ENCODE assay signal across 10 cellular contexts in the genomic region with DNA sequence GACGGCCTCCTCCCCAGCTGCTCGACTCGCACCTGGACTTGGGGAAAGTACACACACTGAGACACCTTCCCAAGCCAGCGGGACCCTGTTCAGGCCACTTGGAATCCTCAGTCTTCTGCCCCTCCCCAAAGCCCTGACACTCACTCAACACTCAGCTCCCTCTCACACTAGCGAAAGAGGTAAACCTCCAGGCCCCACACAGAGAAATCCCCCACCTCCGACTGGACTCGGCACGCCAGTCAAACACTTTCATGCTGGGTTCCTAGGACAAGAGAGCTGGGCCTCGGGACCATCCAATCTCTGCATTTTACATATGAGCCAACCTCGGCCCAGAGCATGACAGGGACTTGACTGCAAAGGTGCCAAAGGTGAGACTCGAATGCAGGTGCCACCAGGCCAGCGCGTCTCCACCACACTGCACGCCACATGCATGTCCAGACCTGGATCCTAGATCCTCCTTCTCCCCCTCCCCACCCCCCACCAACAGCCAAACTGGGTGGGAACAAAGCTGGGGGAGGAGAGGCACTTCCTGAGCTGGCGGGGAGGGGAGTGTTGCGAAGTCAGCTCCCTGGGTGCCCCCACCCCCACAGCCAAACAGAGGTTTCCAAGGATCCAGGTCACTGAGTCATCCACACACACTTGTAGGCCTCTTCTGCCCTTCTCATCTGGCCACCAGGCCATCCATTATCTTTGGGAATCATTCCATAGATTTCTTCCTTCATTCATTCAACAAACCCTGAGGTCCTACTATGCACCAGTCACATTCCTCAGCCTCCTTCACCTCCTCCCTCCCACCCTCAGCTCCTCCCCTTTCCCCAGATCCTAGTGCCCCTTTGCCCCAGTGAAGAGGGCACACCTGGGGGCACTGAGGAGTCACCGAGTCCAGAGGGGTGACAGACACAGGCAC. TPM values are rescaled to one million over a fixed set of nuclear protein-coding genes. Genes with fewer than 3 reads are reported as not detected.
DNase-seq lines count a peak whose midpoint lies in the region; ATAC-seq, FAIRE-seq and TF ChIP-seq lines count a peak whose summit lies in the region.
"Had no signal": no experiment of that assay in that cellular context is flagged by ENCODE, and none has a peak within 500 bp of the region (broad histone marks: within the 10 kb centered on the region; RNA-seq: fewer than 3 reads in every experiment).

No MANE protein-coding gene starts in this region.

- H3K4me3 Mint-ChIP-seq in IgD-negative memory B cell: peak overlapping the region in 3 of 4 donors; percentile 21 to 89 (median 77)

- no peaks in the 10 kb centered on the region for H3K36me3 ChIP-seq in hepatocyte (replicated peaks; ENCODE audit: insufficient read depth, low read depth)

- in situ Hi-C loops in astrocyte of the spinal cord (cut with HindIII; ENCODE audit: low sequenced_read_pairs): no loop called here

- no peaks in the 10 kb centered on the region for H4K20me1 ChIP-seq in hepatocyte (ENCODE audit: insufficient read depth, poor library complexity, severe bottlenecking)

- no peak overlapping the region for H2AFZ ChIP-seq in hepatocyte

- no peak for DNase-seq in GM12892 (ENCODE audit: insufficient read length)
- DNase-seq in astrocyte of the spinal cord (ENCODE audit: low read depth, low spot score): peak; percentile 5
- peak; percentile 71 to 73 for DNase-seq in stimulated activated CD4-positive, alpha-beta T cell treated with anti-CD3 and anti-CD28 coated beads, Interleukin-2, amount 100 ng/mL, for 24 hours
- no peak for DNase-seq in hepatocyte (ENCODE audit: low spot score)
- no peak for DNase-seq in NCI-H146 (lab: John Stamatoyannopoulos, UW)
- DNase-seq in SW 1271 (lab: John Stamatoyannopoulos, UW): no peak

- H3K27me3 ChIP-seq in hepatocyte: no peaks in the 10 kb centered on the region

- H3K4me1 Mint-ChIP-seq in IgD-negative memory B cell: peaks cover 31 to 35% (median 34%) of the 10 kb centered on the region in 3 donors

- H3K9me3 ChIP-seq in hepatocyte (ENCODE audit: low read depth): no peaks in the 10 kb centered on the region

- no peaks in the 10 kb centered on the region for H3K27me3 Mint-ChIP-seq in IgD-negative memory B cell

- peak; percentile 66 for TF ChIP-seq POLR2A in GM12892 (IDR thresholded peaks at IDR 0.05; ENCODE audit: low read depth, low read length)

- H3K4me3 ChIP-seq in astrocyte of the spinal cord (ENCODE audit: low read depth, low read length): no peak overlapping the region
- H3K4me3 ChIP-seq in hepatocyte: no peak overlapping the region
- H3K4me3 ChIP-seq: coronary artery had no signal

- no peak overlapping the region for H3K4me2 ChIP-seq in hepatocyte

- ATAC-seq in GM21723 (IDR thresholded peaks at IDR 0.05; ENCODE audit: unreplicated experiment): no peak

- no peaks in the 10 kb centered on the region for H3K79me2 ChIP-seq in hepatocyte

- TF ChIP-seq CTCF in astrocyte of the spinal cord (IDR thresholded peaks at IDR 0.05; ENCODE audit: low read depth, low read length) (no peak), hepatocyte (IDR thresholded peaks at IDR 0.05; ENCODE audit: poor library complexity) (no peak)

- peaks cover 1% of the 10 kb centered on the region for H3K36me3 Mint-ChIP-seq in IgD-negative memory B cell

- peaks cover 0 to 3% (median 0%) of the 10 kb centered on the region in 3 donors for H3K9me3 Mint-ChIP-seq in IgD-negative memory B cell

- H3K4me1 ChIP-seq in hepatocyte (ENCODE audit: insufficient read depth): no peaks in the 10 kb centered on the region

- no peaks in the 10 kb centered on the region for H3K9me2 ChIP-seq in hepatocyte (replicated peaks; ENCODE audit: insufficient read depth)

- WGBS in hepatocyte (ENCODE audit: low lambda C conversion rate, missing lambda C conversion rate): 86% methylated on average over 17 of the region's 17 CpGs

- H3K27ac ChIP-seq in hepatocyte: no peak overlapping the region
- H3K27ac ChIP-seq: coronary artery had no signal

- H3K27ac Mint-ChIP-seq in IgD-negative memory B cell: peak overlapping the region in 2 of 3 donors; percentile 73 to 76

- peak; percentile 98 for FAIRE-seq in GM12892 (lab: Jason Lieb, UNC)

RNA-seq across cellular contexts. Expression of a gene that starts 10.7 kb away (rescaled TPM):
- polyA plus RNA-seq in GM12892 (2012; ENCODE audit: missing spikeins): 0.15 TPM
- polyA plus RNA-seq in IgD-negative memory B cell (7.7 TPM), hepatocyte (0.06 TPM in 1 of 2 replicates, not detected in the other)
- not detected in 2 replicates for total RNA-seq in hepatocyte
- total RNA-seq: SK-MEL-5 had no signal

Comparison
In these comparisons a context has a peak if more than half of its experiments do, and no peak if none do; other contexts are left out.
1. DNase-seq: peak in astrocyte of the spinal cord (single experiment) and stimulated activated CD4-positive, alpha-beta T cell treated with anti-CD3 and anti-CD28 coated beads, Interleukin-2, amount 100 ng/mL, for 24 hours (2 of 2); none in GM12892 (single experiment), hepatocyte (single experiment), NCI-H146 (single experiment) and SW 1271 (0 of 2).